Comparison of ENCODE assay signal across 2 cellular contexts in genomic region chr17:43800736-43801135, GRCh38.
TF ChIP-seq lines count a peak whose summit lies in the region.

No MANE protein-coding gene starts in this region.

TF ChIP-seq in GM12878, 131 proteins besides CTCF, POLR2A, EP300 and RAD21:
- TF ChIP-seq JUNB (IDR thresholded peaks at IDR 0.05): no peak

TF ChIP-seq in WTC11, 78 proteins besides CTCF, POLR2A, EP300 and RAD21:
- TF ChIP-seq E2F1 (CRISPR knock-in tag; IDR thresholded peaks at IDR 0.05) (no peak), ZMAT4 (CRISPR knock-in tag; IDR thresholded peaks at IDR 0.05) (no peak), AFF4 (CRISPR knock-in tag; IDR thresholded peaks at IDR 0.05; ENCODE audit: borderline replicate concordance) (no peak), EMX1 (CRISPR knock-in tag; IDR thresholded peaks at IDR 0.05) (no peak), ZNF232 (CRISPR knock-in tag; IDR thresholded peaks at IDR 0.05) (no peak), ZNF317 (CRISPR knock-in tag; IDR thresholded peaks at IDR 0.05; ENCODE audit: borderline replicate concordance, low read depth) (no peak), ZNF532 (CRISPR knock-in tag; IDR thresholded peaks at IDR 0.05; ENCODE audit: borderline replicate concordance) (no peak), ERG (CRISPR knock-in tag; IDR thresholded peaks at IDR 0.05) (no peak), ZNF416 (CRISPR knock-in tag; IDR thresholded peaks at IDR 0.05) (no peak), NFE2L1 (CRISPR knock-in tag; IDR thresholded peaks at IDR 0.05) (no peak), JUN (CRISPR knock-in tag; IDR thresholded peaks at IDR 0.05) (no peak), ETV6 (CRISPR knock-in tag; IDR thresholded peaks at IDR 0.05) (no peak), ZNF671 (CRISPR knock-in tag; IDR thresholded peaks at IDR 0.05) (no peak)
TF ChIP-seq in WTC11: peak in this region for 0.
